10 cellular contexts compared by ENCODE assay signal in genomic region chr5:77356740-77357139, GRCh38.
DNase-seq lines count a peak whose midpoint lies in the region; ATAC-seq and TF ChIP-seq lines count a peak whose summit lies in the region.
"Had no signal": no experiment of that assay in that cellular context is flagged by ENCODE, and none has a peak within 500 bp of the region (broad histone marks: within the 10 kb centered on the region; RNA-seq: fewer than 3 reads in every experiment).

No MANE protein-coding gene starts in this region.

- peaks cover 0 to 4% (median 0%) of the 10 kb centered on the region in 4 donors for H3K4me1 Mint-ChIP-seq in CD4-positive, alpha-beta memory T cell
- H3K4me1 Mint-ChIP-seq: central memory CD8-positive, alpha-beta T cell had no signal

- no peak for TF ChIP-seq CTCF in C4-2B (conservative IDR thresholded peaks at IDR 0.05)
- no peak for TF ChIP-seq CTCF in suprapubic skin (IDR thresholded peaks at IDR 0.05)

- H3K36me3 ChIP-seq in CD4-positive, alpha-beta memory T cell (ENCODE audit: insufficient read depth, low read length): no peaks in the 10 kb centered on the region
- H3K36me3 ChIP-seq in suprapubic skin: no peaks in the 10 kb centered on the region

- ATAC-seq in GM19328 (IDR thresholded peaks at IDR 0.05; ENCODE audit: unreplicated experiment): peak; percentile 73
- peak; percentile 92 for ATAC-seq in HG03175 (IDR thresholded peaks at IDR 0.05; ENCODE audit: unreplicated experiment)

- no peaks in the 10 kb centered on the region for H3K9me3 ChIP-seq in CD4-positive, alpha-beta memory T cell (ENCODE audit: control insufficient read depth in 1 of 2, low read length in 2 of 2)
- no peaks in the 10 kb centered on the region for H3K9me3 ChIP-seq in suprapubic skin

- 62% methylated on average over 3 of the region's 3 CpGs for WGBS in suprapubic skin

- peak overlapping the region in 1 of 7 donors; percentile 38 for H3K27ac Mint-ChIP-seq in CD4-positive, alpha-beta memory T cell

- H3K27me3 Mint-ChIP-seq in CD4-positive, alpha-beta memory T cell: peaks cover 0 to 2% of the 10 kb centered on the region in 2 donors
- H3K27me3 Mint-ChIP-seq: central memory CD8-positive, alpha-beta T cell had no signal

- no peak overlapping the region for H3K4me3 Mint-ChIP-seq in CD4-positive, alpha-beta memory T cell
- H3K4me3 Mint-ChIP-seq: central memory CD8-positive, alpha-beta T cell had no signal

- CTCF ChIA-PET in CD4-positive, alpha-beta memory T cell (lab: Charles Lee; ENCODE audit: partially characterized antibody): no interaction called here

- DNase-seq in astrocyte of the hippocampus (ENCODE audit: low read depth, low spot score) (peak; percentile 68), anterior cingulate cortex (lab: John Stamatoyannopoulos, UW) (no peak), suprapubic skin (ENCODE audit: low spot score in 2 of 2) (no peak)
- DNase-seq in CD4-positive, alpha-beta memory T cell: no peak
- DNase-seq in stimulated activated naive CD4-positive, alpha-beta T cell (lab: John Stamatoyannopoulos, UW): no peak

- TF ChIP-seq EP300 in suprapubic skin (IDR thresholded peaks at IDR 0.05): no peak

- H3K27ac ChIP-seq in C4-2B (peak overlapping the region; percentile 38), suprapubic skin (no peak overlapping the region)
- no peak overlapping the region for H3K27ac ChIP-seq in CD4-positive, alpha-beta memory T cell (ENCODE audit: low read depth, low read length)
- H3K27ac ChIP-seq: HL-60 had no signal

- TF ChIP-seq POLR2A in suprapubic skin (IDR thresholded peaks at IDR 0.05): no peak

- intact Hi-C loops in CD4-positive, alpha-beta memory T cell (cut with micrococcal nuclease): no loop called here

- no peak overlapping the region for H3K4me3 ChIP-seq in CD4-positive, alpha-beta memory T cell (ENCODE audit: low read length in 2 of 2)
- no peak overlapping the region for H3K4me3 ChIP-seq in suprapubic skin

- H3K36me3 Mint-ChIP-seq in CD4-positive, alpha-beta memory T cell: no peaks in the 10 kb centered on the region

- no peaks in the 10 kb centered on the region for H3K27me3 ChIP-seq in CD4-positive, alpha-beta memory T cell (ENCODE audit: insufficient read depth, low read length)
- H3K27me3 ChIP-seq in suprapubic skin: no peaks in the 10 kb centered on the region

- POLR2A ChIA-PET in CD4-positive, alpha-beta memory T cell (lab: Charles Lee; ENCODE audit: partially characterized antibody): no interaction called here

- H3K4me1 ChIP-seq in CD4-positive, alpha-beta memory T cell (ENCODE audit: insufficient read depth, low read length): no peaks in the 10 kb centered on the region
- no peaks in the 10 kb centered on the region for H3K4me1 ChIP-seq in suprapubic skin

- H3K9me3 Mint-ChIP-seq in CD4-positive, alpha-beta memory T cell: peaks cover 0 to 1% (median 0%) of the 10 kb centered on the region in 8 donors
- H3K9me3 Mint-ChIP-seq: central memory CD8-positive, alpha-beta T cell had no signal
